ENCODE assay signal across 16 cellular contexts in the genomic region with DNA sequence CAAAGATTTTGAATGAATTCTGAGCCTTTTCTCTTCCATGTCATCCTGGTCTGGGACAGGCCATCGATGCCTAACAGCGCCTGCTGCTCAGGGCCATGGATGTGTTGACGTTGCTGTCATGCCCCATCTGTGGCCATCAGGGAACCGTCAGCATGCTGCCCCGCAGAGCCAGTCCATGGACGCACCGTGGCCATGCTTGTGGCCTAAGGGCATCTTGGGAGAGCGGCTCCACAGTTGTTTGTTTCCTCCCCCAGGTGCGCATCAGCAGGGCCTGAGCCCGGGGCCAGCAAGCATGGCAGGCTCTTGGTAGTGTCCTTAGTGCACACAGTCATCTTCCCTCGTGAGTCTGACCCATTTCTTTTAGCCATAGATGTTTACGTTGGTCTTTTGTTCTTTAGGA.
A peak's percentile ranks its signal among the peaks of the same experiment; 100 is the strongest.
DNase-seq lines count a peak whose midpoint lies in the region; TF ChIP-seq lines count a peak whose summit lies in the region.
"Had no signal": no experiment of that assay in that cellular context is flagged by ENCODE, and none has a peak within 500 bp of the region (broad histone marks: within the 10 kb centered on the region; RNA-seq: fewer than 3 reads in every experiment).

No MANE protein-coding gene starts in this region.

- no peak overlapping the region for H3K4me3 Mint-ChIP-seq in CD14-positive monocyte
- H3K4me3 Mint-ChIP-seq in chondrocyte (ENCODE audit: unreplicated experiment) = no peak overlapping the region
- no peak overlapping the region for H3K4me3 Mint-ChIP-seq in osteocyte (ENCODE audit: unreplicated experiment)
- H3K4me3 Mint-ChIP-seq: CD4-positive, alpha-beta T cell; GM23338 had no signal

- DNase-seq in CD14-positive monocyte (ENCODE audit: low spot score) (no peak), chondrocyte (ENCODE audit: low spot score) (no peak), osteocyte (ENCODE audit: extremely low spot score, unreplicated experiment) (no peak), uterus (peak; percentile 14 to 19), GM10266 (ENCODE audit: extremely low spot score) (no peak), NCI-H1417 treated with DMSO at 0.1 percent for 48 hours (lab: John Stamatoyannopoulos, UW) (no peak), dorsolateral prefrontal cortex (no peak)
- DNase-seq: CD4-positive, alpha-beta T cell; EL; KG1; NCI-H1105 treated with DMSO at 0.1 percent for 48 hours; NCI-H1694 treated with DMSO at 0.1 percent for 48 hours; NCI-H510A treated with DMSO at 0.1 percent for 48 hours; NCI-H82; SIG-M5 had no signal

- H3K36me3 Mint-ChIP-seq in CD14-positive monocyte (no peaks in the 10 kb centered on the region), chondrocyte (ENCODE audit: low read depth) (no peaks in the 10 kb centered on the region), osteocyte (ENCODE audit: unreplicated experiment) (no peaks in the 10 kb centered on the region)

- H3K27me3 Mint-ChIP-seq in CD14-positive monocyte (ENCODE audit: low read depth in 3 of 3) (peaks cover 0 to 2% (median 2%) of the 10 kb centered on the region in 3 donors), chondrocyte (ENCODE audit: low read depth) (no peaks in the 10 kb centered on the region), osteocyte (ENCODE audit: unreplicated experiment) (no peaks in the 10 kb centered on the region)

- no peaks in the 10 kb centered on the region for H3K9me3 Mint-ChIP-seq in CD14-positive monocyte
- no peaks in the 10 kb centered on the region for H3K9me3 Mint-ChIP-seq in chondrocyte (ENCODE audit: low read depth)
- no peaks in the 10 kb centered on the region for H3K9me3 Mint-ChIP-seq in osteocyte (ENCODE audit: unreplicated experiment)
- H3K9me3 Mint-ChIP-seq: CD4-positive, alpha-beta T cell; GM23338 had no signal

- intact Hi-C loops in CD14-positive monocyte (cut with micrococcal nuclease) = loop anchor here in 1 of 2 donors (10.0 kb wide), 1 partner anchor 52 kb away; no protein-coding TSS in a partner anchor
- intact Hi-C loops in uterus (cut with DNase I; ENCODE audit: low total_unique reads) = no loop called here
- intact Hi-C loops in dorsolateral prefrontal cortex (cut with DNase I) = no loop called here

- H3K27ac Mint-ChIP-seq in CD14-positive monocyte = peak overlapping the region; percentile 94 to 99 (median 98)
- peak overlapping the region; percentile 94 for H3K27ac Mint-ChIP-seq in chondrocyte (ENCODE audit: unreplicated experiment)
- peak overlapping the region; percentile 92 for H3K27ac Mint-ChIP-seq in osteocyte (ENCODE audit: unreplicated experiment)
- H3K27ac Mint-ChIP-seq: CD4-positive, alpha-beta T cell; GM23338 had no signal

- H3K4me3 ChIP-seq in uterus (no peak overlapping the region), dorsolateral prefrontal cortex (no peak overlapping the region)
- H3K4me3 ChIP-seq: GM23338 had no signal

- H3K27me3 ChIP-seq in uterus = no peaks in the 10 kb centered on the region
- H3K27me3 ChIP-seq in dorsolateral prefrontal cortex = peaks cover 0 to 8% (median 0%) of the 10 kb centered on the region in 45 donors

- peaks cover 8% of the 10 kb centered on the region in 2 donors for H3K4me1 ChIP-seq in uterus

- H3K9me3 ChIP-seq in uterus = no peaks in the 10 kb centered on the region

- H3K36me3 ChIP-seq in uterus = no peaks in the 10 kb centered on the region

- H3K4me1 Mint-ChIP-seq in CD14-positive monocyte = peaks cover 66% of the 10 kb centered on the region
- H3K4me1 Mint-ChIP-seq in chondrocyte (ENCODE audit: low read depth) = peaks cover 49% of the 10 kb centered on the region
- peaks cover 42% of the 10 kb centered on the region for H3K4me1 Mint-ChIP-seq in osteocyte (ENCODE audit: unreplicated experiment)

- TF ChIP-seq CTCF in CD14-positive monocyte (IDR thresholded peaks at IDR 0.05) (no peak), chondrocyte (IDR thresholded peaks at IDR 0.05) (no peak), osteocyte (IDR thresholded peaks at IDR 0.05) (no peak), uterus (IDR thresholded peaks at IDR 0.05) (no peak), GM10266 (IDR thresholded peaks at IDR 0.05; ENCODE audit: control insufficient read depth, insufficient read depth, low read depth, missing control alignments) (no peak), dorsolateral prefrontal cortex (IDR thresholded peaks at IDR 0.05 in 54 of 56, conservative IDR thresholded peaks at IDR 0.05 in 2 of 56; ENCODE audit: low read depth in 1 of 56, partially characterized antibody in 56 of 56) (no peak)

- no peak for TF ChIP-seq POLR2A in uterus (IDR thresholded peaks at IDR 0.05)

- H3K27ac ChIP-seq in uterus (no peak overlapping the region), dorsolateral prefrontal cortex (peak overlapping the region in 1 of 59 donors; percentile 39)

Comparison
In these comparisons a context has a peak if more than half of its experiments do, and no peak if none do; other contexts are left out.
1. DNase-seq: peak in uterus (2 of 2); none in CD14-positive monocyte (single experiment), chondrocyte (single experiment), osteocyte (single experiment), GM10266 (single experiment), NCI-H1417 treated with DMSO at 0.1 percent for 48 hours (single experiment) and dorsolateral prefrontal cortex (0 of 10).
2. Peak in every context shown above with its lines, with median percentiles within 50 percentile points of each other: H3K27ac Mint-ChIP-seq.